ENCODE assay signal across 19 cellular contexts in genomic region chr4:102832105-102832504, GRCh38.
"Had no signal": no experiment of that assay in that cellular context is flagged by ENCODE, and none has a peak within 500 bp of the region (broad histone marks: within the 10 kb centered on the region; RNA-seq: fewer than 3 reads in every experiment).

No MANE protein-coding gene starts in this region.

- H3K27me3 Mint-ChIP-seq: activated CD8-positive, alpha-beta memory T cell treated with anti-CD3 and anti-CD28 coated beads, Interleukin-2, amount 10 ng/mL, durations not matched to agents 7 days and 5 days; activated CD8-positive, alpha-beta T cell treated with anti-CD3 and anti-CD28 coated beads for 36 hours; activated naive CD8-positive, alpha-beta T cell treated with anti-CD3 and anti-CD28 coated beads for 36 hours; central memory CD8-positive, alpha-beta T cell had no signal

- H3K9me3 Mint-ChIP-seq: activated CD8-positive, alpha-beta T cell treated with anti-CD3 and anti-CD28 coated beads for 36 hours; activated naive CD8-positive, alpha-beta T cell treated with anti-CD3 and anti-CD28 coated beads for 36 hours; central memory CD8-positive, alpha-beta T cell; endodermal cell; nephron progenitor cell had no signal

- H3K4me3 Mint-ChIP-seq: activated CD8-positive, alpha-beta memory T cell treated with anti-CD3 and anti-CD28 coated beads, Interleukin-2, amount 10 ng/mL, durations not matched to agents 7 days and 5 days; activated CD8-positive, alpha-beta T cell treated with anti-CD3 and anti-CD28 coated beads for 36 hours; activated naive CD8-positive, alpha-beta T cell treated with anti-CD3 and anti-CD28 coated beads for 36 hours; central memory CD8-positive, alpha-beta T cell; endodermal cell; nephron progenitor cell had no signal

- DNase-seq: activated CD4-positive, alpha-beta T cell treated with anti-CD3 and anti-CD28 coated beads for 48 hours; activated CD8-positive, alpha-beta memory T cell treated with anti-CD3 and anti-CD28 coated beads, Interleukin-2, amount 10 ng/mL, durations not matched to agents 7 days and 5 days; activated CD8-positive, alpha-beta T cell treated with anti-CD3 and anti-CD28 coated beads for 36 hours; activated naive CD4-positive, alpha-beta T cell; activated naive CD8-positive, alpha-beta T cell treated with anti-CD3 and anti-CD28 coated beads for 36 hours; activated T-cell treated with anti-CD3 and anti-CD28 coated beads for 4 hours; amniotic stem cell; colonic mucosa; endodermal cell; head of caudate nucleus; hypothalamus; nephron progenitor cell; pancreas; right cardiac atrium; stimulated activated CD4-positive, alpha-beta T cell treated with anti-CD3 and anti-CD28 coated beads, Interleukin-4, amount 100 ng/mL, for 24 hours; T-helper 1 cell; upper lobe of right lung had no signal

- ATAC-seq: activated CD8-positive, alpha-beta memory T cell treated with anti-CD3 and anti-CD28 coated beads, Interleukin-2, amount 10 ng/mL, durations not matched to agents 7 days and 5 days; activated CD8-positive, alpha-beta T cell treated with anti-CD3 and anti-CD28 coated beads for 36 hours; gastroesophageal sphincter; pancreas; right cardiac atrium; upper lobe of right lung had no signal

- H3K27ac Mint-ChIP-seq: activated CD8-positive, alpha-beta memory T cell treated with anti-CD3 and anti-CD28 coated beads, Interleukin-2, amount 10 ng/mL, durations not matched to agents 7 days and 5 days; activated CD8-positive, alpha-beta T cell treated with anti-CD3 and anti-CD28 coated beads for 36 hours; activated naive CD8-positive, alpha-beta T cell treated with anti-CD3 and anti-CD28 coated beads for 36 hours; endodermal cell; nephron progenitor cell had no signal
